In the genomic region with DNA sequence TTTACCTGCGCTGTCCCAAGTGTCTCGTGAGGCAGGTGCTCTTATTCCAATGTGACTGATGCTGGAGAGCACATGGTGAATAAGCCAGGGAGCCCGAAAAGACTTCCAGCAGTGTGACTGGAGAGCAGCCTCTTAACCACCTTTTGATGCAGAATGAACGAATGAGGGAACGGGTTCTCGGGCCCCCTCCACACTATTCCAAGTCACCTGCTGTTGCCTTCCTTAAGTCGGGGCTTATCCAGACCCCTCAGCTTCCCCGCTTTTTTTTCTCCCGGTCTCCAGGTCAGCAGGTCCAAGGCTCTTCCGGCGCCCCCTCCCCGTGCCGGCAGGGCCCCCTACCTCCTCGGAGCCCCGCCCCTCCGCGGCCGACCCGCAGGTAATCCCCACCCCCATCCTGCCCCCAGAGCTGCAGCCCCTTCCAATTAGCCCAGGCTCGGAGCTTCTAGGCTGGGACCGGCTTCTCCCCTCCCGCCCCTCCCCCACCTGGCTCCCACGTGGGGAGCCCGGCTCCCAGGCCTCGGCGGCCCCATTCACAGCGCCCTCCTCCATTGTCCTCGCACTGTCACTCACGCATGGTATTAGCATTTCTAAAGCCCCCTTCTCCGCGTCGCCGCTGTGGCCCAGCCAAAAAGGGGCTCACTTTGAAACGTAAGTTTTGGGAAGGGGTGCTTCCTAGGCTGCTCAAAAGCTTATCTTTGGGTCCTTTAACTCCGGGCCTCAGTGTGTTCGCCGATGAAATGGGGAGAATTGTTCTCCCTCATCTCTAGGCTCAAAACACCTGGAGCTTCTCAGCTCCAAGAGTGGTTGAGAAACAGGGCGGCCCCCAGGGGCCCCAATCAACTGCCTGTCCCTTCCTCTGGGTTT, we compare ENCODE assay signal across 10 cellular contexts. TPM values are rescaled to one million over a fixed set of nuclear protein-coding genes. Genes with fewer than 3 reads are reported as not detected.
A peak's percentile ranks its signal among the peaks of the same experiment; 100 is the strongest.
DNase-seq lines count a peak whose midpoint lies in the region; ATAC-seq and TF ChIP-seq lines count a peak whose summit lies in the region.
"Had no signal": no experiment of that assay in that cellular context is flagged by ENCODE, and none has a peak within 500 bp of the region (broad histone marks: within the 10 kb centered on the region; RNA-seq: fewer than 3 reads in every experiment).

No MANE protein-coding gene starts in this region.

- TF ChIP-seq CTCF in neural crest cell (conservative IDR thresholded peaks at IDR 0.05) (no peak), endothelial cell (IDR thresholded peaks at IDR 0.05; ENCODE audit: unreplicated experiment) (no peak)

- H3K27ac ChIP-seq in ectodermal cell (ENCODE audit: insufficient read depth, low read depth, low read length, poor library complexity, severe bottlenecking) = peak overlapping the region; percentile 50
- H3K27ac ChIP-seq: testis had no signal

- H3K4me1 Mint-ChIP-seq in neural crest cell (peaks cover 12% of the 10 kb centered on the region), endothelial cell (ENCODE audit: unreplicated experiment) (peaks cover 4% of the 10 kb centered on the region)

- DNase-seq in neural crest cell (ENCODE audit: low read depth, low spot score) = no peak
- DNase-seq in endothelial cell (ENCODE audit: low spot score) = no peak
- DNase-seq in activated T-cell treated with anti-CD3 and anti-CD28 coated beads, Interleukin-2, amount 50 U/mL, for 48 hours = no peak
- DNase-seq in left lobe of liver (ENCODE audit: low spot score) = no peak

- H3K27me3 ChIP-seq in ectodermal cell (ENCODE audit: control insufficient read depth, insufficient read depth, low read length, poor library complexity, severe bottlenecking) = no peaks in the 10 kb centered on the region
- H3K27me3 ChIP-seq: testis had no signal

- WGBS in ectodermal cell, 2 experiments = 4% methylated on average over 27 to 37 of the region's 38 CpGs

- H3K36me3 ChIP-seq in ectodermal cell (ENCODE audit: control insufficient read depth, insufficient read depth, low read length) = no peaks in the 10 kb centered on the region
- H3K36me3 ChIP-seq: BLaER1 had no signal

- H3K4me3 Mint-ChIP-seq in neural crest cell = peak overlapping the region; percentile 56
- no peak overlapping the region for H3K4me3 Mint-ChIP-seq in endothelial cell (ENCODE audit: unreplicated experiment)
- H3K4me3 Mint-ChIP-seq: HFFc6 had no signal

- H3K27me3 Mint-ChIP-seq in neural crest cell (ENCODE audit: low read depth) = no peaks in the 10 kb centered on the region
- peaks cover 1% of the 10 kb centered on the region for H3K27me3 Mint-ChIP-seq in endothelial cell (ENCODE audit: unreplicated experiment)

- ATAC-seq in GM19351 (IDR thresholded peaks at IDR 0.05; ENCODE audit: unreplicated experiment) = peak; percentile 11
- peak; percentile 16 for ATAC-seq in HG03342 (IDR thresholded peaks at IDR 0.05; ENCODE audit: unreplicated experiment)
- ATAC-seq in left lobe of liver = no peak

- H3K36me3 Mint-ChIP-seq in neural crest cell (ENCODE audit: low read depth) (no peaks in the 10 kb centered on the region), endothelial cell (ENCODE audit: low read depth, unreplicated experiment) (no peaks in the 10 kb centered on the region)

- no peak overlapping the region for H3K27ac Mint-ChIP-seq in neural crest cell (ENCODE audit: unreplicated experiment)
- no peak overlapping the region for H3K27ac Mint-ChIP-seq in endothelial cell (ENCODE audit: unreplicated experiment)
- H3K27ac Mint-ChIP-seq: HFFc6 had no signal

- H3K9me3 Mint-ChIP-seq in neural crest cell = no peaks in the 10 kb centered on the region
- H3K9me3 Mint-ChIP-seq in endothelial cell (ENCODE audit: unreplicated experiment) = no peaks in the 10 kb centered on the region
- H3K9me3 Mint-ChIP-seq: HFFc6 had no signal

- H3K9me3 ChIP-seq in ectodermal cell (ENCODE audit: control insufficient read depth, low read length) = no peaks in the 10 kb centered on the region
- H3K9me3 ChIP-seq: BLaER1, testis had no signal

- H3K4me1 ChIP-seq in ectodermal cell (ENCODE audit: control insufficient read depth, insufficient read depth, low read length) = peaks cover 8% of the 10 kb centered on the region
- H3K4me1 ChIP-seq: testis had no signal

- H3K4me3 ChIP-seq in ectodermal cell (ENCODE audit: insufficient read depth, low read depth, low read length) = peak overlapping the region; percentile 1
- H3K4me3 ChIP-seq: BLaER1, testis had no signal

RNA-seq across cellular contexts. Expression of gene PJA1, which starts 56.2 kb away (rescaled TPM):
- 57.5 TPM for polyA plus RNA-seq in ectodermal cell (2013, experiment 1 of 4)
- 53.1 TPM for polyA plus RNA-seq in ectodermal cell (2013, experiment 2 of 4)
- polyA plus RNA-seq in ectodermal cell (2013, experiment 3 of 4) = 42.1 TPM
- polyA plus RNA-seq in ectodermal cell (2013, experiment 4 of 4) = 48.6 TPM
- total RNA-seq in neural crest cell = 53.3 and 59.5 TPM in 2 replicates
- total RNA-seq in endothelial cell (ENCODE audit: unreplicated experiment) = 11.3 TPM
- 4.9 TPM for total RNA-seq in left lobe of liver
